Comparison of ENCODE assay signal across 8 cellular contexts in genomic region chr14:40954448-40955138, GRCh38.
DNase-seq lines count a peak whose midpoint lies in the region; TF ChIP-seq lines count a peak whose summit lies in the region.
"Not testable (repeated sequence)": the region's sequence is repeated elsewhere in the genome, so short reads cannot be mapped to it uniquely, and the experiment has no call there.

No MANE protein-coding gene starts in this region.

- in situ Hi-C loops in SK-MEL-5 (cut with HindIII; ENCODE audit: low pct_unique_long_range_greater_than_20kb, low sequenced_read_pairs), result not testable (repeated sequence)

- H3K9me3 Mint-ChIP-seq in activated T-helper 1 cell treated with anti-CD3 and anti-CD28 coated beads, Interleukin-12 subunit alpha, Interleukin-12 subunit beta, Interleukin-2, Interleukin-4 antibody, amounts not matched to agents 30 ng/mL and 10 ng/mL and 1 ng/mL, durations not matched to agents 14 hours and 24 hours and 36 hours, result peaks cover 23% of the 10 kb centered on the region
- H3K9me3 Mint-ChIP-seq in endodermal cell (peaks cover 38% of the 10 kb centered on the region), nephron (peaks cover 42% of the 10 kb centered on the region)

- H3K36me3 ChIP-seq in H7 (replicated peaks; ENCODE audit: control insufficient read depth, insufficient read depth, low read length); smooth muscle cell (ENCODE audit: low read depth): not testable (repeated sequence)
- H3K36me3 ChIP-seq in endodermal cell (ENCODE audit: control insufficient read depth, insufficient read depth, low read length), result peaks cover 24% of the 10 kb centered on the region

- H3K27me3 ChIP-seq in H7 (ENCODE audit: control insufficient read depth, insufficient read depth, low read length); endodermal cell (ENCODE audit: control insufficient read depth, insufficient read depth, low read length, poor library complexity, severe bottlenecking); smooth muscle cell (ENCODE audit: low read depth): not testable (repeated sequence)

- not testable (repeated sequence) for H4K20me1 ChIP-seq in smooth muscle cell (ENCODE audit: low read depth)

- H3K4me1 ChIP-seq in endodermal cell (ENCODE audit: control insufficient read depth, insufficient read depth, low read length), result not testable (repeated sequence)
- peaks cover 13% of the 10 kb centered on the region for H3K4me1 ChIP-seq in smooth muscle cell (ENCODE audit: low read depth)

- TF ChIP-seq CTCF in endodermal cell (conservative IDR thresholded peaks at IDR 0.05); nephron (IDR thresholded peaks at IDR 0.05; ENCODE audit: unreplicated experiment in 3 of 3); smooth muscle cell (IDR thresholded peaks at IDR 0.05; ENCODE audit: borderline replicate concordance, insufficient read depth, poor library complexity, severe bottlenecking): not testable (repeated sequence)

- not testable (repeated sequence) for H3K27me3 Mint-ChIP-seq in activated T-helper 1 cell treated with anti-CD3 and anti-CD28 coated beads, Interleukin-12 subunit alpha, Interleukin-12 subunit beta, Interleukin-2, Interleukin-4 antibody, amounts not matched to agents 30 ng/mL and 10 ng/mL and 1 ng/mL, durations not matched to agents 14 hours and 24 hours and 36 hours (ENCODE audit: insufficient read depth); endodermal cell (ENCODE audit: insufficient read depth); nephron (ENCODE audit: low read depth)

- peak overlapping the region; percentile 87 for H3K4me2 ChIP-seq in smooth muscle cell

- peaks cover 34% of the 10 kb centered on the region for H3K79me2 ChIP-seq in smooth muscle cell (ENCODE audit: low read depth)

- H3K9ac ChIP-seq in endodermal cell (ENCODE audit: extremely low read depth, low read length, poor library complexity, severe bottlenecking) (peak overlapping the region; percentile 88), smooth muscle cell (ENCODE audit: low read depth) (peak overlapping the region; percentile 50)

- WGBS in endodermal cell (ENCODE audit: insufficient coverage in 1 of 2, insufficient read length in 1 of 2), 2 experiments, result 5% methylated on average over 20 of the region's 34 CpGs; no CpG with 5 or more reads in 1 of the 2 experiments
- 11% methylated on average over 25 of the region's 34 CpGs for WGBS in smooth muscle cell (ENCODE audit: low lambda C conversion rate)

- H3K27ac ChIP-seq in endodermal cell (ENCODE audit: low read depth, low read length) (peak overlapping the region; percentile 72), smooth muscle cell (ENCODE audit: low read depth) (peak overlapping the region; percentile 31)

- H3F3A ChIP-seq in smooth muscle cell (ENCODE audit: low read depth), result not testable (repeated sequence)

- H3K4me3 ChIP-seq in H7 (ENCODE audit: insufficient read depth, low read depth, low read length) (peak overlapping the region; percentile 56), endodermal cell (ENCODE audit: low read length) (peak overlapping the region; percentile 97), iPS-11a (ENCODE audit: low read depth, low read length) (peak overlapping the region; percentile 63), smooth muscle cell (peak overlapping the region; percentile 63)

- peak overlapping the region; percentile 30 for H3K4me3 Mint-ChIP-seq in activated T-helper 1 cell treated with anti-CD3 and anti-CD28 coated beads, Interleukin-12 subunit alpha, Interleukin-12 subunit beta, Interleukin-2, Interleukin-4 antibody, amounts not matched to agents 30 ng/mL and 10 ng/mL and 1 ng/mL, durations not matched to agents 14 hours and 24 hours and 36 hours
- H3K4me3 Mint-ChIP-seq in endodermal cell (peak overlapping the region; percentile 95), nephron (peak overlapping the region; percentile 92 to 98 (median 96))

- H3K4me1 Mint-ChIP-seq in activated T-helper 1 cell treated with anti-CD3 and anti-CD28 coated beads, Interleukin-12 subunit alpha, Interleukin-12 subunit beta, Interleukin-2, Interleukin-4 antibody, amounts not matched to agents 30 ng/mL and 10 ng/mL and 1 ng/mL, durations not matched to agents 14 hours and 24 hours and 36 hours (ENCODE audit: low read depth); nephron: not testable (repeated sequence)
- H3K4me1 Mint-ChIP-seq in endodermal cell, result peaks cover 15% of the 10 kb centered on the region

- peak overlapping the region; percentile 85 for H2AFZ ChIP-seq in smooth muscle cell (ENCODE audit: low read depth)

- not testable (repeated sequence) for H3K27ac Mint-ChIP-seq in activated T-helper 1 cell treated with anti-CD3 and anti-CD28 coated beads, Interleukin-12 subunit alpha, Interleukin-12 subunit beta, Interleukin-2, Interleukin-4 antibody, amounts not matched to agents 30 ng/mL and 10 ng/mL and 1 ng/mL, durations not matched to agents 14 hours and 24 hours and 36 hours
- H3K27ac Mint-ChIP-seq in endodermal cell, result peak overlapping the region; percentile 100
- peak overlapping the region; percentile 99 for H3K27ac Mint-ChIP-seq in nephron

- intact Hi-C loops in activated T-helper 1 cell treated with anti-CD3 and anti-CD28 coated beads, Interleukin-12 subunit alpha, Interleukin-12 subunit beta, Interleukin-2, Interleukin-4 antibody, amounts not matched to agents 30 ng/mL and 10 ng/mL and 1 ng/mL, durations not matched to agents 14 hours and 24 hours and 36 hours (cut with micrococcal nuclease), result not testable (repeated sequence)

- not testable (repeated sequence) for DNase-seq in H7; activated T-helper 1 cell treated with anti-CD3 and anti-CD28 coated beads, Interleukin-12 subunit alpha, Interleukin-12 subunit beta, Interleukin-2, Interleukin-4 antibody, amounts not matched to agents 30 ng/mL and 10 ng/mL and 1 ng/mL, durations not matched to agents 14 hours and 24 hours and 36 hours (ENCODE audit: low spot score); smooth muscle cell (lab: John Stamatoyannopoulos, UW; ENCODE audit: unreplicated experiment)
- DNase-seq in NCI-H2029 treated with DMSO at 0.1 percent for 48 hours (lab: John Stamatoyannopoulos, UW), result peak; percentile 69
- peak; percentile 24 for DNase-seq in SK-MEL-5 (ENCODE audit: low read depth, low spot score)
- DNase-seq in endodermal cell, result peak; percentile 39

- peaks cover 28% of the 10 kb centered on the region for H3K9me3 ChIP-seq in endodermal cell (ENCODE audit: control insufficient read depth, low read length)
- H3K9me3 ChIP-seq in smooth muscle cell (replicated peaks; ENCODE audit: low read depth), result not testable (repeated sequence)

- H3K36me3 Mint-ChIP-seq in activated T-helper 1 cell treated with anti-CD3 and anti-CD28 coated beads, Interleukin-12 subunit alpha, Interleukin-12 subunit beta, Interleukin-2, Interleukin-4 antibody, amounts not matched to agents 30 ng/mL and 10 ng/mL and 1 ng/mL, durations not matched to agents 14 hours and 24 hours and 36 hours (ENCODE audit: low read depth), result not testable (repeated sequence)
- H3K36me3 Mint-ChIP-seq in endodermal cell (ENCODE audit: low read depth) (peaks cover 33% of the 10 kb centered on the region), nephron (ENCODE audit: low read depth) (peaks cover 39% of the 10 kb centered on the region)

Comparison
In these comparisons a context has a peak if more than half of its experiments do, and no peak if none do; other contexts are left out.
1. H3K4me3 Mint-ChIP-seq: peak in every context shown above with its lines; median percentile 96 in nephron; 95 in endodermal cell; 30 in activated T-helper 1 cell treated with anti-CD3 and anti-CD28 coated beads, Interleukin-12 subunit alpha, Interleukin-12 subunit beta, Interleukin-2, Interleukin-4 antibody, amounts not matched to agents 30 ng/mL and 10 ng/mL and 1 ng/mL, durations not matched to agents 14 hours and 24 hours and 36 hours.